Comparison of ENCODE assay signal across 13 cellular contexts in the genomic region with DNA sequence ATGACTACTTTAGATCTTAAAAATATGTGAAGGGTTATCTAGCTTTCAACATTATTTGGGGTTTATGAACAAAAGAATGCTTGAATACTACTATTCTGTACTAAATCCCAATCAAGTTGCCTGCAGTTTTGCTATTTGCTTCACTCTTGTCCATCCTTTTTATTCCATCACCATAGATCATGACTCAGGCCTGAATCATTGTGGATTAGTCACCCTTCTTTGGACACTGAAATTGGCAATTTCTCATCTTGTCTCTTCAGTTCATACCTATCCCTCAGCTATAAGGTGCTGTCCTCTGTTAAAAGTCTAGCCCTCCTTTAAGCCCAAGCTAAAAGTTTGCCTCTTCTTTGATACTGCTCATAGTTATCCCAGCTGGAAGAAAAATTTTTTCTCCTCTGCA.
A peak's percentile ranks its signal among the peaks of the same experiment; 100 is the strongest.
DNase-seq lines count a peak whose midpoint lies in the region; ATAC-seq, FAIRE-seq and TF ChIP-seq lines count a peak whose summit lies in the region.
"Had no signal": no experiment of that assay in that cellular context is flagged by ENCODE, and none has a peak within 500 bp of the region (broad histone marks: within the 10 kb centered on the region; RNA-seq: fewer than 3 reads in every experiment).

No MANE protein-coding gene starts in this region.

- TF ChIP-seq CTCF in bronchial epithelial cell (IDR thresholded peaks at IDR 0.05; ENCODE audit: insufficient read depth, low read length, severe bottlenecking) (no peak), kidney epithelial cell (IDR thresholded peaks at IDR 0.05; ENCODE audit: insufficient read depth, low read length, poor library complexity, severe bottlenecking) (no peak)

- H3K36me3 ChIP-seq in bronchial epithelial cell (ENCODE audit: control insufficient read depth, insufficient read depth, low read length) (no peaks in the 10 kb centered on the region), kidney epithelial cell (ENCODE audit: control insufficient read depth, insufficient read depth, low read length) (no peaks in the 10 kb centered on the region)
- H3K36me3 ChIP-seq: BLaER1 treated with 17β-estradiol and CSF1 and Interleukin-3, amounts not matched to agents 10 nM and 100 nM; uterus had no signal

- no peak for FAIRE-seq in bronchial epithelial cell (lab: Jason Lieb, UNC)

- H3K27me3 ChIP-seq in bronchial epithelial cell (ENCODE audit: control insufficient read depth, insufficient read depth, low read length) = no peaks in the 10 kb centered on the region
- H3K27me3 ChIP-seq in kidney epithelial cell (ENCODE audit: control insufficient read depth, insufficient read depth, low read length) = no peaks in the 10 kb centered on the region
- H3K27me3 ChIP-seq: BLaER1 treated with 17β-estradiol and CSF1 and Interleukin-3, amounts not matched to agents 10 nM and 100 nM; uterus had no signal

- H3K4me3 ChIP-seq in bronchial epithelial cell (ENCODE audit: low read depth, low read length) (no peak overlapping the region), kidney epithelial cell (ENCODE audit: low read depth, low read length) (no peak overlapping the region)
- H3K4me3 ChIP-seq: BLaER1 treated with 17β-estradiol and CSF1 and Interleukin-3, amounts not matched to agents 10 nM and 100 nM; GM23338; uterus had no signal

- DNase-seq in COLO829 (ENCODE audit: low spot score) (peak; percentile 28), NCI-H460 (ENCODE audit: extremely low read depth, low read depth) (peak; percentile 40), bronchial epithelial cell (ENCODE audit: low read depth) (peak; percentile 90), kidney epithelial cell (ENCODE audit: low read depth) (peak; percentile 48), T1000 (lab: John Stamatoyannopoulos, UW) (no peak)
- no peak for DNase-seq in effector CD8-positive, alpha-beta T cell (lab: John Stamatoyannopoulos, UW)
- no peak for DNase-seq in stimulated activated CD4-positive, alpha-beta T cell treated with anti-CD3 and anti-CD28 coated beads, Interleukin-2, amount 100 ng/mL, for 48 hours
- DNase-seq: stimulated activated CD4-positive, alpha-beta T cell treated with anti-CD3 and anti-CD28 coated beads, Interleukin-1b, Interleukin-23, amount 100 ng/mL, for 48 hours; uterus had no signal

- ATAC-seq in HG02973 (IDR thresholded peaks at IDR 0.05; ENCODE audit: unreplicated experiment) = no peak
- ATAC-seq: activated T-helper 17 cell treated with anti-CD3 and anti-CD28 coated beads, Interleukin-2, amount 50 U/mL, for 72 hours; GM23338 had no signal

Comparison
In these comparisons a context has a peak if more than half of its experiments do, and no peak if none do; other contexts are left out.
1. DNase-seq: peak in COLO829 (single experiment), NCI-H460 (single experiment), bronchial epithelial cell (single experiment) and kidney epithelial cell (single experiment); none in effector CD8-positive, alpha-beta T cell (single experiment), T1000 (single experiment) and stimulated activated CD4-positive, alpha-beta T cell treated with anti-CD3 and anti-CD28 coated beads, Interleukin-2, amount 100 ng/mL, for 48 hours (0 of 2).